ENCODE assay signal across 16 cellular contexts in the genomic region with DNA sequence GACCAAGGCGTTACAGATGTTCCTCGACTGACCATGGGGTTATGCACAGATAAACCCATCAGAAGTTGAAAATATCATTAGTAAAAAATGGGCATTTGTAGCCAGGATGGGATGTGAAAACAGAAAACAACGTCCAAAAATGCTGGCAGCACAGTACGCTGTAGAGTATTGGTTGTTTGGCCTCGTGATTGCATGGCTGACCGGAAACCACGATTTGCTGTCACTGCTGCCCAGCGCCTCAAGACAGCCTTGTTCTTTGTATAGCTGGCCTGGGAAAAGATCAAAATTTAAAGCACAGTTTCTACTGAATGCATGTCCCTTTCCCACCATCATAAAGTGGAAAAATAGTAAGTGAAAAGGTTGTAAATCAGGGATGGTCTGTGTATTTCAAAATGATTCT. TPM values are rescaled to one million over a fixed set of nuclear protein-coding genes. Genes with fewer than 3 reads are reported as not detected.
DNase-seq lines count a peak whose midpoint lies in the region; TF ChIP-seq lines count a peak whose summit lies in the region.
"Had no signal": no experiment of that assay in that cellular context is flagged by ENCODE, and none has a peak within 500 bp of the region (broad histone marks: within the 10 kb centered on the region; RNA-seq: fewer than 3 reads in every experiment).

No MANE protein-coding gene starts in this region.

- H3K27ac Mint-ChIP-seq in MCF 10A (ENCODE audit: low read depth, unreplicated experiment) (no peak overlapping the region), mesothelial cell of epicardium (peak overlapping the region; percentile 86)

- no peaks in the 10 kb centered on the region for H3K27me3 Mint-ChIP-seq in MCF 10A (ENCODE audit: insufficient read depth, unreplicated experiment)
- no peaks in the 10 kb centered on the region for H3K27me3 Mint-ChIP-seq in mesothelial cell of epicardium (ENCODE audit: low read depth)
- H3K27me3 Mint-ChIP-seq: CD4-positive, alpha-beta memory T cell had no signal

- no peak overlapping the region for H3K18ac ChIP-seq in trophoblast cell (ENCODE audit: low read length)

- H3K9me3 ChIP-seq in breast epithelium, result no peaks in the 10 kb centered on the region
- H3K9me3 ChIP-seq in trophoblast cell (ENCODE audit: insufficient read depth, low read depth, low read length), result no peaks in the 10 kb centered on the region
- H3K9me3 ChIP-seq: MG63 had no signal

- no peak for TF ChIP-seq POLR2A in breast epithelium (IDR thresholded peaks at IDR 0.05)

- H4K8ac ChIP-seq in trophoblast cell (ENCODE audit: low read depth, low read length), result no peak overlapping the region

- H2BK120ac ChIP-seq in trophoblast cell (ENCODE audit: insufficient read depth, low read length, poor library complexity), result no peak overlapping the region

- H3K36me3 ChIP-seq in breast epithelium, result no peaks in the 10 kb centered on the region
- H3K36me3 ChIP-seq in trophoblast cell (ENCODE audit: control insufficient read depth in 1 of 2, insufficient read depth in 2 of 2, low read length in 2 of 2), result peaks cover 9 to 10% of the 10 kb centered on the region in 2 experiments

- no peaks in the 10 kb centered on the region for H3K79me1 ChIP-seq in trophoblast cell (ENCODE audit: low read length)

- no CpG with 5 or more reads among the region's 8 CpGs for WGBS in trophoblast cell (ENCODE audit: extremely low coverage, insufficient coverage, insufficient read length)

- H3K36me3 Mint-ChIP-seq in MCF 10A (ENCODE audit: insufficient read depth, unreplicated experiment), result peaks cover 79% of the 10 kb centered on the region
- peaks cover 17% of the 10 kb centered on the region for H3K36me3 Mint-ChIP-seq in mesothelial cell of epicardium

- no peak overlapping the region for H4K91ac ChIP-seq in trophoblast cell (ENCODE audit: low read depth, low read length)

- no peak overlapping the region for H2BK5ac ChIP-seq in trophoblast cell (ENCODE audit: low read depth, low read length, poor library complexity)

- POLR2A ChIA-PET in MCF 10A (lab: Yijun Ruan, JAX), result interaction anchor here (0.6 kb wide), 1 partner anchor 12 kb away, joined by 3 read pairs; no protein-coding TSS in a partner anchor

- no peak overlapping the region for H3K4me2 ChIP-seq in trophoblast cell (ENCODE audit: low read length)

- no peak overlapping the region for H3K4ac ChIP-seq in trophoblast cell (ENCODE audit: low read depth, low read length)

- intact Hi-C loops in MCF 10A (cut with micrococcal nuclease), result no loop called here
- intact Hi-C loops in breast epithelium (cut with DNase I; ENCODE audit: low total_unique reads), result no loop called here

- no peak overlapping the region for H2AFZ ChIP-seq in trophoblast cell (ENCODE audit: insufficient read depth, low read length, poor library complexity)

- no peak for TF ChIP-seq CTCF in MCF 10A (IDR thresholded peaks at IDR 0.05; ENCODE audit: unreplicated experiment)
- no peak for TF ChIP-seq CTCF in breast epithelium (IDR thresholded peaks at IDR 0.05)
- TF ChIP-seq CTCF in fibroblast of pulmonary artery (IDR thresholded peaks at IDR 0.05; ENCODE audit: low read length, missing control alignments), result no peak
- no peak for TF ChIP-seq CTCF in mesothelial cell of epicardium (IDR thresholded peaks at IDR 0.05; ENCODE audit: unreplicated experiment)

- no peak overlapping the region for H3K14ac ChIP-seq in trophoblast cell (ENCODE audit: low read length)

- BruUV-seq in MCF 10A (replicated peaks; lab: Mats Ljungman, UMichigan), result TSS peak; percentile 17

- H3K9me3 Mint-ChIP-seq in MCF 10A (ENCODE audit: unreplicated experiment), result no peaks in the 10 kb centered on the region
- peaks cover 4% of the 10 kb centered on the region for H3K9me3 Mint-ChIP-seq in mesothelial cell of epicardium

- H3K27me3 ChIP-seq in breast epithelium (no peaks in the 10 kb centered on the region), trophoblast cell (ENCODE audit: insufficient read depth, low read length) (no peaks in the 10 kb centered on the region)
- H3K27me3 ChIP-seq: MG63 had no signal

- DNase-seq in MCF 10A (ENCODE audit: unreplicated experiment) (no peak), breast epithelium (ENCODE audit: low spot score in 2 of 2) (no peak), fibroblast of pulmonary artery (ENCODE audit: low read depth) (peak; percentile 33), mesothelial cell of epicardium (ENCODE audit: low spot score in 2 of 2, unreplicated experiment in 2 of 2) (no peak), superior temporal gyrus (ENCODE audit: extremely low spot score) (peak; percentile 29), trophoblast cell (no peak), activated T-cell treated with anti-CD3 and anti-CD28 coated beads for 4 hours (no peak)
- DNase-seq in activated effector memory CD4-positive, alpha-beta T cell treated with Interleukin-2 at 50 U/mL for 16 hours, result no peak
- DNase-seq: CD4-positive, alpha-beta memory T cell; H7; MG63; NCI-H1092; NCI-H146; NCI-H2081 treated with DMSO at 0.1 percent for 48 hours; NCI-H510A treated with DMSO at 0.1 percent for 48 hours had no signal

- no peak overlapping the region for H3K4me3 ChIP-seq in breast epithelium
- no peak overlapping the region for H3K4me3 ChIP-seq in fibroblast of pulmonary artery (replicated peaks; ENCODE audit: low read depth, low read length)
- H3K4me3 ChIP-seq in trophoblast cell (ENCODE audit: low read depth, low read length), result no peak overlapping the region
- H3K4me3 ChIP-seq: MG63 had no signal

- H3K4me3 Mint-ChIP-seq in MCF 10A (ENCODE audit: unreplicated experiment) (no peak overlapping the region), mesothelial cell of epicardium (no peak overlapping the region)
- H3K4me3 Mint-ChIP-seq: CD4-positive, alpha-beta memory T cell had no signal

- CTCF ChIA-PET in MCF 10A (lab: Yijun Ruan, JAX), result interaction anchor here (0.6 to 1.3 kb wide), 2 partner anchors 16 to 251 kb away, joined by 3 to 5 read pairs; no protein-coding TSS in a partner anchor

- H3K27ac ChIP-seq in breast epithelium (no peak overlapping the region), trophoblast cell (ENCODE audit: low read depth, low read length) (no peak overlapping the region)
- H3K27ac ChIP-seq: 22Rv1 had no signal

- H3K23ac ChIP-seq in trophoblast cell (ENCODE audit: low read length), result no peak overlapping the region

- no peak overlapping the region for H4K12ac ChIP-seq in trophoblast cell (ENCODE audit: low read depth, low read length)

- no peak overlapping the region for H2BK12ac ChIP-seq in trophoblast cell (ENCODE audit: low read length)

- peaks cover 4% of the 10 kb centered on the region for H3K4me1 Mint-ChIP-seq in MCF 10A (ENCODE audit: insufficient read depth, unreplicated experiment)
- H3K4me1 Mint-ChIP-seq in mesothelial cell of epicardium, result peaks cover 31% of the 10 kb centered on the region
- H3K4me1 Mint-ChIP-seq: CD4-positive, alpha-beta memory T cell had no signal

- no peak overlapping the region for H3K9ac ChIP-seq in trophoblast cell (ENCODE audit: low read length)

- no peak overlapping the region for H2AK5ac ChIP-seq in trophoblast cell (ENCODE audit: low read length)

- H3K79me2 ChIP-seq in trophoblast cell (ENCODE audit: control insufficient read depth, insufficient read depth, low read length, poor library complexity), result no peaks in the 10 kb centered on the region

- H3K4me1 ChIP-seq in breast epithelium (no peaks in the 10 kb centered on the region), trophoblast cell (ENCODE audit: control insufficient read depth in 1 of 2, insufficient read depth in 2 of 2, low read length in 2 of 2) (no peaks in the 10 kb centered on the region)

RNA-seq across cellular contexts. Expression of a gene that starts 41.9 kb away (rescaled TPM):
- 82.4 and 110 TPM in 2 replicates for total RNA-seq in MCF 10A (2022)
- total RNA-seq in breast epithelium, result 10 to 100 TPM in 2 of 3 donors, 1 to 10 TPM in 1; 3.5 to 15.1 (median 11.0) TPM
- total RNA-seq in mesothelial cell of epicardium, result 55.3 to 59.1 TPM (median 55.5 TPM) in 3 replicates
- 61.3 and 64.0 TPM in 2 replicates for polyA plus RNA-seq in trophoblast cell (2013)

Comparison
In these comparisons a context has a peak if more than half of its experiments do, and no peak if none do; other contexts are left out.
1. DNase-seq: peak in fibroblast of pulmonary artery (single experiment) and superior temporal gyrus (single experiment); none in MCF 10A (single experiment), breast epithelium (0 of 2), mesothelial cell of epicardium (0 of 2), trophoblast cell (0 of 2), activated T-cell treated with anti-CD3 and anti-CD28 coated beads for 4 hours (single experiment) and activated effector memory CD4-positive, alpha-beta T cell treated with Interleukin-2 at 50 U/mL for 16 hours (single experiment).